Comparison of ENCODE assay signal across 35 cellular contexts in the genomic region with DNA sequence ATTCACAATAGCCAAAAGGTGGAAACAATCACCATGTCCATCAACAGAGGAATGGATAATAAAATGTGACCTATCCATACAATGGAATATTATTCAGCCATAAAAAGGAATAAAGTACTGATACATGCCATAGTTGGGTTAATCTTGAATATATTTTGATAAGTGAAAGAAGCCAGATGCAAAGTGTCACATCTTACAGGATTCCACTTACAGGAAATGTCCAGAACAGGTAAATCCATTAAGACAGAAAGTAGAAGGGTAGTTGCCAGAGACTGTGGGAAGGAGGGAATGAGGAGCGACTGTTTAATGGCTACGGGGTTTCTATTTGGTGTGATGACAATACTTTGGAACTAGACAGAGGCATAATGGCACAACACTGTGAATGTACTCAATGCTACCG.
"Had no signal": no experiment of that assay in that cellular context is flagged by ENCODE, and none has a peak within 500 bp of the region (broad histone marks: within the 10 kb centered on the region; RNA-seq: fewer than 3 reads in every experiment).

No MANE protein-coding gene starts in this region.

- H3K4me3 ChIP-seq: MG63 had no signal

- H3K36me3 ChIP-seq: MG63 had no signal

- DNase-seq: Karpas-422, Kasumi-1, MG63, MM.1S, MV-4-11, NCI-H1048, NCI-H1092, NCI-H1092 treated with DMSO at 0.1 percent for 48 hours, NCI-H1105, NCI-H1105 treated with DMSO at 0.1 percent for 48 hours, NCI-H1417, NCI-H1417 treated with DMSO at 0.1 percent for 48 hours, NCI-H1436, NCI-H1436 treated with DMSO at 0.1 percent for 48 hours, NCI-H146, NCI-H1694, NCI-H1694 treated with DMSO at 0.1 percent for 48 hours, NCI-H187, NCI-H187 treated with DMSO at 0.1 percent for 48 hours, NCI-H1930, NCI-H2029, NCI-H2029 treated with DMSO at 0.1 percent for 48 hours, NCI-H2081, NCI-H2081 treated with DMSO at 0.1 percent for 48 hours, NCI-H2107, NCI-H2171, NCI-H2171 treated with DMSO at 0.1 percent for 48 hours, NCI-H2227 treated with DMSO at 0.1 percent for 48 hours, NCI-H226, NCI-H345, NCI-H446, NCI-H446 treated with DMSO at 0.1 percent for 48 hours, NCI-H510A, NCI-H510A treated with DMSO at 0.1 percent for 48 hours, NCI-H524 had no signal

- H3K9me3 ChIP-seq: MG63 had no signal
